In the genomic region with DNA sequence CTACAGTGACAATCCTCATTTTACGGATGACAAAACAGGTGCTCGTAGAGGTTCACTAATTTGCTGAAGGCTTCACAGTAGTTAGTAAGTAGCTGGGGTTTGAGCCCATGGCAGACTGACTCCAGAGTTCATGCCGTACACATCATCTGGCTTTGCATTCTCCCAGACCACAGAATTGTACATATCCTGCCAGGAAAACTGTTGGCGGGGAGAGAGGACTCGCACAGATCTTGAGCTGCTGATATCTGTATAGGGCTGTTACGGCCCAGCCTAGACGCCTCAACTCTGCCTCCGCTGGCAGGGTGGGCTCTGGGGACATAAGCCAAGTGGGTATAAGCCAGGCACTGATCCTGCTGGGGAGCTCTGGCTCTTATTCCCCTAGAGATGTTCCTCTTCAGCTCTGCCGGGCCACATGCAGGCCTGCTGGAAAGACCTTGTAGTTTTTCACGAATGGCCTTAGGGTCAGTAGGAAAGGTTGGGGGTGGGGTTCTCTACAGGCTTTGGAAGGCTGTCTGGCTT, we compare ENCODE assay signal across 1 cellular context.
TF ChIP-seq lines count a peak whose summit lies in the region.

No MANE protein-coding gene starts in this region.

TF ChIP-seq in GM23338, 12 proteins besides CTCF, POLR2A, EP300 and RAD21 (continued from another document):
- TF ChIP-seq, protein P1, sequence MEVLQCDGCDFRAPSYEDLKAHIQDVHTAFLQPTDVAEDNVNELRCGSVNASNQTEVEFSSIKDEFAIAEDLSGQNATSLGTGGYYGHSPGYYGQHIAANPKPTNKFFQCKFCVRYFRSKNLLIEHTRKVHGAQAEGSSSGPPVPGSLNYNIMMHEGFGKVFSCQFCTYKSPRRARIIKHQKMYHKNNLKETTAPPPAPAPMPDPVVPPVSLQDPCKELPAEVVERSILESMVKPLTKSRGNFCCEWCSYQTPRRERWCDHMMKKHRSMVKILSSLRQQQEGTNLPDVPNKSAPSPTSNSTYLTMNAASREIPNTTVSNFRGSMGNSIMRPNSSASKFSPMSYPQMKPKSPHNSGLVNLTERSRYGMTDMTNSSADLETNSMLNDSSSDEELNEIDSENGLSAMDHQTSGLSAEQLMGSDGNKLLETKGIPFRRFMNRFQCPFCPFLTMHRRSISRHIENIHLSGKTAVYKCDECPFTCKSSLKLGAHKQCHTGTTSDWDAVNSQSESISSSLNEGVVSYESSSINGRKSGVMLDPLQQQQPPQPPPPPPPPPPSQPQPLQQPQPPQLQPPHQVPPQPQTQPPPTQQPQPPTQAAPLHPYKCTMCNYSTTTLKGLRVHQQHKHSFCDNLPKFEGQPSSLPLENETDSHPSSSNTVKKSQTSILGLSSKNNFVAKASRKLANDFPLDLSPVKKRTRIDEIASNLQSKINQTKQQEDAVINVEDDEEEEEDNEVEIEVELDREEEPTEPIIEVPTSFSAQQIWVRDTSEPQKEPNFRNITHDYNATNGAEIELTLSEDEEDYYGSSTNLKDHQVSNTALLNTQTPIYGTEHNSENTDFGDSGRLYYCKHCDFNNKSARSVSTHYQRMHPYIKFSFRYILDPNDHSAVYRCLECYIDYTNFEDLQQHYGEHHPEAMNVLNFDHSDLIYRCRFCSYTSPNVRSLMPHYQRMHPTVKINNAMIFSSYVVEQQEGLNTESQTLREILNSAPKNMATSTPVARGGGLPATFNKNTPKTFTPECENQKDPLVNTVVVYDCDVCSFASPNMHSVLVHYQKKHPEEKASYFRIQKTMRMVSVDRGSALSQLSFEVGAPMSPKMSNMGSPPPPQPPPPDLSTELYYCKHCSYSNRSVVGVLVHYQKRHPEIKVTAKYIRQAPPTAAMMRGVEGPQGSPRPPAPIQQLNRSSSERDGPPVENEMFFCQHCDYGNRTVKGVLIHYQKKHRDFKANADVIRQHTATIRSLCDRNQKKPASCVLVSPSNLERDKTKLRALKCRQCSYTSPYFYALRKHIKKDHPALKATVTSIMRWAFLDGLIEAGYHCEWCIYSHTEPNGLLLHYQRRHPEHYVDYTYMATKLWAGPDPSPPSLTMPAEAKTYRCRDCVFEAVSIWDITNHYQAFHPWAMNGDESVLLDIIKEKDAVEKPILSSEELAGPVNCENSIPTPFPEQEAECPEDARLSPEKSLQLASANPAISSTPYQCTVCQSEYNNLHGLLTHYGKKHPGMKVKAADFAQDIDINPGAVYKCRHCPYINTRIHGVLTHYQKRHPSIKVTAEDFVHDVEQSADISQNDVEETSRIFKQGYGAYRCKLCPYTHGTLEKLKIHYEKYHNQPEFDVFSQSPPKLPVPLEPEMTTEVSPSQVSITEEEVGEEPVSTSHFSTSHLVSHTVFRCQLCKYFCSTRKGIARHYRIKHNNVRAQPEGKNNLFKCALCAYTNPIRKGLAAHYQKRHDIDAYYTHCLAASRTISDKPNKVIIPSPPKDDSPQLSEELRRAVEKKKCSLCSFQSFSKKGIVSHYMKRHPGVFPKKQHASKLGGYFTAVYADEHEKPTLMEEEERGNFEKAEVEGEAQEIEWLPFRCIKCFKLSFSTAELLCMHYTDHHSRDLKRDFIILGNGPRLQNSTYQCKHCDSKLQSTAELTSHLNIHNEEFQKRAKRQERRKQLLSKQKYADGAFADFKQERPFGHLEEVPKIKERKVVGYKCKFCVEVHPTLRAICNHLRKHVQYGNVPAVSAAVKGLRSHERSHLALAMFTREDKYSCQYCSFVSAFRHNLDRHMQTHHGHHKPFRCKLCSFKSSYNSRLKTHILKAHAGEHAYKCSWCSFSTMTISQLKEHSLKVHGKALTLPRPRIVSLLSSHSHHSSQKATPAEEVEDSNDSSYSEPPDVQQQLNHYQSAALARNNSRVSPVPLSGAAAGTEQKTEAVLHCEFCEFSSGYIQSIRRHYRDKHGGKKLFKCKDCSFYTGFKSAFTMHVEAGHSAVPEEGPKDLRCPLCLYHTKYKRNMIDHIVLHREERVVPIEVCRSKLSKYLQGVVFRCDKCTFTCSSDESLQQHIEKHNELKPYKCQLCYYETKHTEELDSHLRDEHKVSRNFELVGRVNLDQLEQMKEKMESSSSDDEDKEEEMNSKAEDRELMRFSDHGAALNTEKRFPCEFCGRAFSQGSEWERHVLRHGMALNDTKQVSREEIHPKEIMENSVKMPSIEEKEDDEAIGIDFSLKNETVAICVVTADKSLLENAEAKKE (CRISPR knock-in tag; IDR thresholded peaks at IDR 0.05): no peak
- no peak for TF ChIP-seq ZNF331 (CRISPR knock-in tag; IDR thresholded peaks at IDR 0.05; ENCODE audit: low read depth)
- no peak for TF ChIP-seq JUNB (IDR thresholded peaks at IDR 0.05; ENCODE audit: unreplicated experiment)
- TF ChIP-seq ZNF114 (CRISPR knock-in tag; IDR thresholded peaks at IDR 0.05): no peak
- no peak for TF ChIP-seq NANOG (IDR thresholded peaks at IDR 0.05; ENCODE audit: borderline replicate concordance)
